Comparison of ENCODE assay signal across 20 cellular contexts in the genomic region with DNA sequence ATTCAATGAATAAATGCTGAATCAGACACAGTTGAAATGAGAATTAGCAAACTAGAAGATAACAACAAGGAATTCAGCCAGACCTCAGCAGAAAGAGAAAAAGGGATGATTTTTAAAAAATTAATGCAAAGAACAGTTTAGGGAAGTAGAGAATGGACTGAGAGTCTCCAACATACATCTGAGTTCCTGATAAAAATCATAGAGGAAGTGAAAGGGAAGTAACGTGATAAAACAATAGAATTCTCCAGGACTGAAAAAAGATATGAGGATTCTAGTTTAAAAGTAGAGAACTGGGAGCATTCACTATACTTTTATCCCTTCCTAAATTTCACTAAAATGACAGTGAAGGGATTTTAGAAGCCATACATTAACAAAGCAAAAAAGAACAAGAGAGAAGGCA.
"Had no signal": no experiment of that assay in that cellular context is flagged by ENCODE, and none has a peak within 500 bp of the region (broad histone marks: within the 10 kb centered on the region; RNA-seq: fewer than 3 reads in every experiment).

No MANE protein-coding gene starts in this region.

- H3K27ac Mint-ChIP-seq: activated CD4-positive, alpha-beta T cell treated with anti-CD3 and anti-CD28 coated beads for 36 hours; activated naive CD4-positive, alpha-beta T cell treated with anti-CD3 and anti-CD28 coated beads, Interleukin-2, amount 50 U/mL, for 72 hours; effector memory CD8-positive, alpha-beta T cell; stimulated activated naive CD8-positive, alpha-beta T cell treated with anti-CD3 and anti-CD28 coated beads, Interleukin-15, Interleukin-2, amounts not matched to agents 100 ng/mL and 50 ng/mL, for 24 hours; T-helper 1 cell treated with Interleukin-12 subunit alpha and Interleukin-12 subunit beta and Interleukin-4 antibody, amounts not matched to agents 30 μg/mL and 1 μg/mL, for 36 hours; WTC11 had no signal

- H3K4me1 Mint-ChIP-seq: activated CD4-positive, alpha-beta T cell treated with anti-CD3 and anti-CD28 coated beads for 36 hours had no signal

- H3K9me3 Mint-ChIP-seq: stimulated activated naive CD8-positive, alpha-beta T cell treated with anti-CD3 and anti-CD28 coated beads, Interleukin-15, Interleukin-2, amounts not matched to agents 100 ng/mL and 50 ng/mL, for 24 hours; T-helper 1 cell treated with Interleukin-12 subunit alpha and Interleukin-12 subunit beta and Interleukin-4 antibody, amounts not matched to agents 30 μg/mL and 1 μg/mL, for 36 hours had no signal

- H3K4me1 ChIP-seq: left lung, psoas muscle, tibial nerve, vagina had no signal

- DNase-seq: activated CD4-positive, alpha-beta T cell treated with anti-CD3 and anti-CD28 coated beads for 36 hours; activated CD4-positive, alpha-beta T cell treated with anti-CD3 and anti-CD28 coated beads, Interleukin-2, amount 50 U/mL, for 48 hours; activated gamma-delta T cell treated with Interleukin-2 at 50 U/mL for 16 hours; adrenal gland; effector memory CD8-positive, alpha-beta T cell; glutamatergic neuron; kidney; left lung; midbrain; psoas muscle; right cardiac atrium; stimulated activated CD4-positive, alpha-beta T cell treated with anti-CD3 and anti-CD28 coated beads, Interleukin-15, amount 100 ng/mL, for 24 hours; stimulated activated CD4-positive, alpha-beta T cell treated with anti-CD3 and anti-CD28 coated beads, Interleukin-2, amount 100 ng/mL, for 48 hours had no signal

- H3K4me3 Mint-ChIP-seq: activated CD4-positive, alpha-beta T cell treated with anti-CD3 and anti-CD28 coated beads for 36 hours; effector memory CD8-positive, alpha-beta T cell; stimulated activated naive CD8-positive, alpha-beta T cell treated with anti-CD3 and anti-CD28 coated beads, Interleukin-15, Interleukin-2, amounts not matched to agents 100 ng/mL and 50 ng/mL, for 24 hours; T-helper 1 cell treated with Interleukin-12 subunit alpha and Interleukin-12 subunit beta and Interleukin-4 antibody, amounts not matched to agents 30 μg/mL and 1 μg/mL, for 36 hours; WTC11 had no signal

- H3K36me3 Mint-ChIP-seq: WTC11 had no signal

- H3K27me3 ChIP-seq: adrenal gland, left lung, tibial nerve, vagina had no signal

- H3K9me3 ChIP-seq: adrenal gland, psoas muscle, vagina had no signal

- H3K27ac ChIP-seq: adrenal gland, left lung, psoas muscle, tibial nerve, vagina had no signal

- H3K36me3 ChIP-seq: adrenal gland, left lung, tibial nerve, vagina had no signal

- H3K4me3 ChIP-seq: adrenal gland, left lung, psoas muscle, skin epidermis, tibial nerve, vagina had no signal
